2 cellular contexts compared by ENCODE assay signal in genomic region chr4:170465434-170465833, GRCh38.
TF ChIP-seq lines count a peak whose summit lies in the region.

No MANE protein-coding gene starts in this region.

TF ChIP-seq in HCT116, 20 proteins besides CTCF, POLR2A, EP300 and RAD21:
- TF ChIP-seq EZH2 (IDR thresholded peaks at IDR 0.05) (no peak), ZFX (IDR thresholded peaks at IDR 0.05) (no peak), ATF3 (IDR thresholded peaks at IDR 0.05) (no peak), JUND (IDR thresholded peaks at IDR 0.05) (no peak)

TF ChIP-seq in H1, 55 proteins besides CTCF, POLR2A, EP300 and RAD21:
- TF ChIP-seq SAP30 (IDR thresholded peaks at IDR 0.05; ENCODE audit: insufficient read depth, insufficient replicate concordance, low read length) (no peak), ZNF274 (IDR thresholded peaks at IDR 0.05; ENCODE audit: borderline replicate concordance, extremely low read depth, low read length) (no peak), CTBP2 (IDR thresholded peaks at IDR 0.05; ENCODE audit: borderline replicate concordance, insufficient read depth, insufficient read length, low read length) (no peak), CHD2 (IDR thresholded peaks at IDR 0.05; ENCODE audit: low read length) (no peak), POLR2AphosphoS5 (IDR thresholded peaks at IDR 0.05; ENCODE audit: low read depth, low read length) (no peak), MAX (IDR thresholded peaks at IDR 0.05) (no peak), JUND (IDR thresholded peaks at IDR 0.05; ENCODE audit: low read length) (no peak), PHF8 (conservative IDR thresholded peaks at IDR 0.05; ENCODE audit: low read depth, low read length) (no peak), SP4 (IDR thresholded peaks at IDR 0.05; ENCODE audit: low read length) (no peak), KDM4A (IDR thresholded peaks at IDR 0.05; ENCODE audit: low read depth, low read length, severe bottlenecking) (no peak), FOSL1 (IDR thresholded peaks at IDR 0.05; ENCODE audit: insufficient read depth, low read depth, low read length) (no peak), BACH1 (IDR thresholded peaks at IDR 0.05; ENCODE audit: low read length) (no peak), CREB1 (IDR thresholded peaks at IDR 0.05) (no peak), TCF12 (IDR thresholded peaks at IDR 0.05; ENCODE audit: low read depth, low read length) (no peak)
